ENCODE assay signal across 22 cellular contexts in genomic region chr14:105898482-105899010, GRCh38.
DNase-seq lines count a peak whose midpoint lies in the region; ATAC-seq and TF ChIP-seq lines count a peak whose summit lies in the region.
"Had no signal": no experiment of that assay in that cellular context is flagged by ENCODE, and none has a peak within 500 bp of the region (broad histone marks: within the 10 kb centered on the region; RNA-seq: fewer than 3 reads in every experiment).

No MANE protein-coding gene starts in this region.

- TF ChIP-seq POLR2A in esophagus muscularis mucosa (IDR thresholded peaks at IDR 0.05; ENCODE audit: low read depth), result no peak

- no peaks in the 10 kb centered on the region for H3K36me3 Mint-ChIP-seq in activated CD4-positive, alpha-beta T cell treated with anti-CD3 and anti-CD28 coated beads, Interleukin-2, amount 10 ng/mL, durations not matched to agents 7 days and 5 days (ENCODE audit: low read depth)
- no peaks in the 10 kb centered on the region for H3K36me3 Mint-ChIP-seq in CD8-positive, alpha-beta T cell
- H3K36me3 Mint-ChIP-seq in activated B cell treated with CpG ODN at 0.5 μM for 24 hours (ENCODE audit: low read depth), result peaks cover 3% of the 10 kb centered on the region

- no peak overlapping the region for H3K4me3 Mint-ChIP-seq in activated CD4-positive, alpha-beta T cell treated with anti-CD3 and anti-CD28 coated beads, Interleukin-2, amount 10 ng/mL, durations not matched to agents 7 days and 5 days
- H3K4me3 Mint-ChIP-seq in CD8-positive, alpha-beta T cell, result no peak overlapping the region
- H3K4me3 Mint-ChIP-seq in activated B cell treated with CpG ODN at 0.5 μM for 24 hours, result peak overlapping the region; percentile 65
- H3K4me3 Mint-ChIP-seq: H9, HFFc6 had no signal

- intact Hi-C loops in CD8-positive, alpha-beta T cell (cut with DNase I, micrococcal nuclease), result no loop called here
- intact Hi-C loops in activated B cell treated with CpG ODN at 0.5 μM for 24 hours (cut with micrococcal nuclease) (no loop called here), psoas muscle (cut with DNase I) (no loop called here), esophagus muscularis mucosa (cut with DNase I) (no loop called here)

- H3K27ac ChIP-seq in CD8-positive, alpha-beta T cell (ENCODE audit: low read depth, low read length), result no peak overlapping the region
- no peak overlapping the region for H3K27ac ChIP-seq in psoas muscle
- no peak overlapping the region for H3K27ac ChIP-seq in esophagus muscularis mucosa (replicated peaks in 1 of 4)
- H3K27ac ChIP-seq: 22Rv1; BLaER1 treated with 17β-estradiol and CSF1 and Interleukin-3, amounts not matched to agents 10 nM and 100 nM; GM23248 had no signal

- no peak for TF ChIP-seq EP300 in esophagus muscularis mucosa (IDR thresholded peaks at IDR 0.05)

- peak overlapping the region; percentile 46 for H3K27ac Mint-ChIP-seq in activated CD4-positive, alpha-beta T cell treated with anti-CD3 and anti-CD28 coated beads, Interleukin-2, amount 10 ng/mL, durations not matched to agents 7 days and 5 days
- H3K27ac Mint-ChIP-seq in CD8-positive, alpha-beta T cell, result peak overlapping the region; percentile 22
- H3K27ac Mint-ChIP-seq in activated B cell treated with CpG ODN at 0.5 μM for 24 hours, result peak overlapping the region; percentile 41
- H3K27ac Mint-ChIP-seq: H9, HFFc6 had no signal

- POLR2A ChIA-PET in activated CD4-positive, alpha-beta T cell treated with anti-CD3 and anti-CD28 coated beads, Interleukin-2, amount 10 ng/mL, durations not matched to agents 7 days and 5 days (lab: Charles Lee), result no interaction called here
- POLR2A ChIA-PET in CD8-positive, alpha-beta T cell (lab: Charles Lee), result no interaction called here
- POLR2A ChIA-PET in activated B cell treated with CpG ODN at 0.5 μM for 24 hours (lab: Charles Lee), result interaction anchor here (1.1 to 7.2 kb wide), 2 partner anchors 10 to 36 kb away, joined by 6 to 63 read pairs; no protein-coding TSS in a partner anchor

- H3K4me1 Mint-ChIP-seq in activated CD4-positive, alpha-beta T cell treated with anti-CD3 and anti-CD28 coated beads, Interleukin-2, amount 10 ng/mL, durations not matched to agents 7 days and 5 days, result peaks cover 14% of the 10 kb centered on the region
- H3K4me1 Mint-ChIP-seq in CD8-positive, alpha-beta T cell (ENCODE audit: low read depth), result peaks cover 11% of the 10 kb centered on the region
- peaks cover 22% of the 10 kb centered on the region for H3K4me1 Mint-ChIP-seq in activated B cell treated with CpG ODN at 0.5 μM for 24 hours
- H3K4me1 Mint-ChIP-seq: H9 had no signal

- H3K4me1 ChIP-seq in CD8-positive, alpha-beta T cell (ENCODE audit: insufficient read depth, low read length), result no peaks in the 10 kb centered on the region
- H3K4me1 ChIP-seq in psoas muscle, result no peaks in the 10 kb centered on the region
- no peaks in the 10 kb centered on the region for H3K4me1 ChIP-seq in esophagus muscularis mucosa
- H3K4me1 ChIP-seq: BLaER1 treated with 17β-estradiol and CSF1 and Interleukin-3, amounts not matched to agents 10 nM and 100 nM had no signal

- no peaks in the 10 kb centered on the region for H3K9me3 Mint-ChIP-seq in activated CD4-positive, alpha-beta T cell treated with anti-CD3 and anti-CD28 coated beads, Interleukin-2, amount 10 ng/mL, durations not matched to agents 7 days and 5 days
- H3K9me3 Mint-ChIP-seq in CD8-positive, alpha-beta T cell, result no peaks in the 10 kb centered on the region
- H3K9me3 Mint-ChIP-seq in activated B cell treated with CpG ODN at 0.5 μM for 24 hours, result no peaks in the 10 kb centered on the region

- CTCF ChIA-PET in activated CD4-positive, alpha-beta T cell treated with anti-CD3 and anti-CD28 coated beads, Interleukin-2, amount 10 ng/mL, durations not matched to agents 7 days and 5 days (lab: Charles Lee), result no interaction called here
- CTCF ChIA-PET in CD8-positive, alpha-beta T cell (lab: Charles Lee), result no interaction called here
- CTCF ChIA-PET in activated B cell treated with CpG ODN at 0.5 μM for 24 hours (lab: Charles Lee), result no interaction called here

- peaks cover 47% of the 10 kb centered on the region for H3K27me3 Mint-ChIP-seq in activated CD4-positive, alpha-beta T cell treated with anti-CD3 and anti-CD28 coated beads, Interleukin-2, amount 10 ng/mL, durations not matched to agents 7 days and 5 days
- H3K27me3 Mint-ChIP-seq in CD8-positive, alpha-beta T cell (ENCODE audit: low read depth), result no peaks in the 10 kb centered on the region
- H3K27me3 Mint-ChIP-seq in activated B cell treated with CpG ODN at 0.5 μM for 24 hours, result no peaks in the 10 kb centered on the region

- no peaks in the 10 kb centered on the region for H3K36me3 ChIP-seq in CD8-positive, alpha-beta T cell (ENCODE audit: insufficient read depth, low read length)
- H3K36me3 ChIP-seq in psoas muscle (ENCODE audit: insufficient read depth in 1 of 2, low read depth in 1 of 2) (no peaks in the 10 kb centered on the region), esophagus muscularis mucosa (no peaks in the 10 kb centered on the region)
- H3K36me3 ChIP-seq: BLaER1 treated with 17β-estradiol and CSF1 and Interleukin-3, amounts not matched to agents 10 nM and 100 nM; MG63 had no signal

- no peak overlapping the region for H3K4me3 ChIP-seq in CD8-positive, alpha-beta T cell (ENCODE audit: low read depth, low read length)
- H3K4me3 ChIP-seq in psoas muscle (no peak overlapping the region), esophagus muscularis mucosa (no peak overlapping the region)
- H3K4me3 ChIP-seq: BLaER1 treated with 17β-estradiol and CSF1 and Interleukin-3, amounts not matched to agents 10 nM and 100 nM; GM23248; MG63 had no signal

- no peak for DNase-seq in activated CD4-positive, alpha-beta T cell treated with anti-CD3 and anti-CD28 coated beads, Interleukin-2, amount 10 ng/mL, durations not matched to agents 7 days and 5 days
- no peak for DNase-seq in activated CD4-positive, alpha-beta T cell treated with anti-CD3 and anti-CD28 coated beads for 1 hour
- no peak for DNase-seq in CD8-positive, alpha-beta T cell
- DNase-seq in activated B cell treated with CpG ODN at 0.5 μM for 24 hours (no peak), psoas muscle (peak; percentile 6 to 37), esophagus muscularis mucosa (ENCODE audit: extremely low spot score) (no peak), GM19240 (ENCODE audit: insufficient read length, low spot score) (no peak)
- DNase-seq: ACHN, EL, GM23248, H9, HFFc6, MG63, NCI-H1417 treated with DMSO at 0.1 percent for 48 hours, NCI-H187, NCI-H446, NCI-H526, SHP77 treated with DMSO at 0.1 percent for 48 hours had no signal

- 87% methylated on average over 11 of the region's 11 CpGs for WGBS in psoas muscle, 3 donors
- 80% methylated on average over 10 of the region's 11 CpGs for WGBS in esophagus muscularis mucosa

- ATAC-seq in CD8-positive, alpha-beta T cell, result no peak
- ATAC-seq in activated B cell treated with CpG ODN at 0.5 μM for 24 hours (ENCODE audit: low read depth) (no peak), psoas muscle (no peak), GM18520 (IDR thresholded peaks at IDR 0.05; ENCODE audit: unreplicated experiment) (no peak)

- H3K9me3 ChIP-seq in CD8-positive, alpha-beta T cell (ENCODE audit: low read length), result no peaks in the 10 kb centered on the region
- no peaks in the 10 kb centered on the region for H3K9me3 ChIP-seq in psoas muscle
- peaks cover 0 to 7% (median 0%) of the 10 kb centered on the region in 4 donors for H3K9me3 ChIP-seq in esophagus muscularis mucosa
- H3K9me3 ChIP-seq: BLaER1 treated with 17β-estradiol and CSF1 and Interleukin-3, amounts not matched to agents 10 nM and 100 nM; MG63; SK-N-SH had no signal

- TF ChIP-seq CTCF in CD8-positive, alpha-beta T cell (IDR thresholded peaks at IDR 0.05), result no peak
- TF ChIP-seq CTCF in activated B cell treated with CpG ODN at 0.5 μM for 24 hours (IDR thresholded peaks at IDR 0.05), result no peak
- TF ChIP-seq CTCF in psoas muscle (IDR thresholded peaks at IDR 0.05), result no peak
- no peak for TF ChIP-seq CTCF in esophagus muscularis mucosa (IDR thresholded peaks at IDR 0.05)

- no peaks in the 10 kb centered on the region for H3K27me3 ChIP-seq in CD8-positive, alpha-beta T cell (ENCODE audit: insufficient read depth, low read length)
- H3K27me3 ChIP-seq in psoas muscle (ENCODE audit: insufficient read depth in 3 of 3, low read length in 2 of 3) (peaks cover 0 to 3% (median 0%) of the 10 kb centered on the region in 3 donors), esophagus muscularis mucosa (peaks cover 0 to 23% (median 0%) of the 10 kb centered on the region in 4 donors)
- H3K27me3 ChIP-seq: BLaER1 treated with 17β-estradiol and CSF1 and Interleukin-3, amounts not matched to agents 10 nM and 100 nM; MG63 had no signal

Comparison
In these comparisons a context has a peak if more than half of its experiments do, and no peak if none do; other contexts are left out.
1. DNase-seq: peak in psoas muscle (2 of 2); none in activated CD4-positive, alpha-beta T cell treated with anti-CD3 and anti-CD28 coated beads, Interleukin-2, amount 10 ng/mL, durations not matched to agents 7 days and 5 days (single experiment), activated CD4-positive, alpha-beta T cell treated with anti-CD3 and anti-CD28 coated beads for 1 hour (single experiment), CD8-positive, alpha-beta T cell (0 of 7), activated B cell treated with CpG ODN at 0.5 μM for 24 hours (single experiment), esophagus muscularis mucosa (single experiment) and GM19240 (single experiment).
2. Peak in every context shown above with its lines, with median percentiles within 50 percentile points of each other: H3K27ac Mint-ChIP-seq.